8 cellular contexts compared by ENCODE assay signal in the genomic region with DNA sequence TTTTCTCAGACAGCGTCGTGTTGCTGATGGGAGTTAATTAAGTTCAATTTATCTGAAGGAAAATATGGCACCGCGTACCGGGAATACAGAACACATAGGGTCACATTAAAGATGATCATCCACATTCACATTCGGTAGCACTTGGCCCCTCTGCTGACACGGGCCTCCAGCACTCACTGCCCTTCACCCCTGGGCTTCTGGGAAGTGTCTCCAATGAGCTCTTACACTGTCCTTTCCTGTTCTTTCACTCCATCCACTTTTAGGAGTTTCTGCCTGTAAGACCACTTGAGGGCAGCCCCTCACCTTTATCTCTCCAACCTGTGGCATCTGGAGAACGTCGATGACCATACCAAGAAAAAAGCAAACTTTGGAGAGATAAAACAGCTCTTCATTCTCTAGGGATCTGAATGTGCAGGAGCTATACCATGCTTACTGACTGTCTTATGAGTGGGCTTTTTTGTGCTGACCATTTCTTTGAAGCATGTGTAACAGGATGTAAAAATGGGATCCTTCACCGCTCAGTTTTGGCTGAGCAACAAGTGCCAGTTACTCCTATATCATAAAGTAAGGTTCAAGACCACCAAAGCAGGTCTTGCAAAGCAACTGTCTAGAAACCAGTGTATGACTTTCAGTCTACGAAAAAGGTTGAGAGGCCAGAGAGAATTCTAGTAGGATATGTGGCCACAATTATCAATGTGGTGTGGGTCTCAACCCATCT. TPM values are rescaled to one million over a fixed set of nuclear protein-coding genes. Genes with fewer than 3 reads are reported as not detected.
DNase-seq lines count a peak whose midpoint lies in the region; ATAC-seq and TF ChIP-seq lines count a peak whose summit lies in the region.

No MANE protein-coding gene starts in this region.

- H3K36me3 Mint-ChIP-seq in activated naive CD8-positive, alpha-beta T cell: no peaks in the 10 kb centered on the region

- no peak for TF ChIP-seq CTCF in HL-60 (IDR thresholded peaks at IDR 0.05; ENCODE audit: insufficient read depth, low read length)
- TF ChIP-seq CTCF in kidney epithelial cell (IDR thresholded peaks at IDR 0.05; ENCODE audit: insufficient read depth, low read length, poor library complexity, severe bottlenecking): no peak

- peak overlapping the region; percentile 96 for H3K4me3 Mint-ChIP-seq in activated naive CD8-positive, alpha-beta T cell

- H3K9ac ChIP-seq in BLaER1 treated with 17β-estradiol and CSF1 and Interleukin-3, amounts not matched to agents 10 nM and 100 nM: peak overlapping the region; percentile 68 to 86 (median 83)

- H3K4me1 ChIP-seq in BLaER1 treated with 17β-estradiol and CSF1 and Interleukin-3, amounts not matched to agents 10 nM and 100 nM: peaks cover 16 to 27% (median 22%) of the 10 kb centered on the region in 10 experiments

- DNase-seq in HL-60 (ENCODE audit: low read depth in 1 of 2, low spot score in 1 of 2) (no peak), kidney epithelial cell (ENCODE audit: low read depth) (no peak), substantia nigra (lab: John Stamatoyannopoulos, UW) (peak in 1 of 49 donors; percentile 22), RPMI8226 (no peak)

- H3K4me1 Mint-ChIP-seq in activated naive CD8-positive, alpha-beta T cell (ENCODE audit: low read depth): peaks cover 33% of the 10 kb centered on the region

- H3K4me2 ChIP-seq in BLaER1 treated with 17β-estradiol and CSF1 and Interleukin-3, amounts not matched to agents 10 nM and 100 nM: peak overlapping the region; percentile 81 to 95 (median 92)

- H3K27me3 ChIP-seq in BLaER1 treated with 17β-estradiol and CSF1 and Interleukin-3, amounts not matched to agents 10 nM and 100 nM: no peaks in the 10 kb centered on the region
- H3K27me3 ChIP-seq in HL-60 (ENCODE audit: insufficient read depth, poor library complexity, severe bottlenecking) (no peaks in the 10 kb centered on the region), kidney epithelial cell (ENCODE audit: control insufficient read depth, insufficient read depth, low read length) (no peaks in the 10 kb centered on the region)

- peak overlapping the region; percentile 97 for H3K27ac Mint-ChIP-seq in activated naive CD8-positive, alpha-beta T cell

- H3K9me3 Mint-ChIP-seq in activated naive CD8-positive, alpha-beta T cell (ENCODE audit: low read depth): no peaks in the 10 kb centered on the region

- no peaks in the 10 kb centered on the region for H3K36me3 ChIP-seq in BLaER1 treated with 17β-estradiol and CSF1 and Interleukin-3, amounts not matched to agents 10 nM and 100 nM
- no peaks in the 10 kb centered on the region for H3K36me3 ChIP-seq in kidney epithelial cell (ENCODE audit: control insufficient read depth, insufficient read depth, low read length)

- H3K27me3 Mint-ChIP-seq in activated naive CD8-positive, alpha-beta T cell: no peaks in the 10 kb centered on the region

- peak overlapping the region; percentile 61 to 84 (median 72) for H3K27ac ChIP-seq in BLaER1 treated with 17β-estradiol and CSF1 and Interleukin-3, amounts not matched to agents 10 nM and 100 nM
- peak overlapping the region; percentile 60; the same call in 1 of the 2 replicates for H3K27ac ChIP-seq in HL-60 (replicated peaks)
- peak overlapping the region; percentile 85 for H3K27ac ChIP-seq in substantia nigra (ENCODE audit: low read depth, low read length, poor library complexity, severe bottlenecking)

- no peak for ATAC-seq in GM19452 (IDR thresholded peaks at IDR 0.05; ENCODE audit: unreplicated experiment)
- ATAC-seq in GM19397 (IDR thresholded peaks at IDR 0.05; ENCODE audit: unreplicated experiment): no peak

- H3K4me3 ChIP-seq in BLaER1 treated with 17β-estradiol and CSF1 and Interleukin-3, amounts not matched to agents 10 nM and 100 nM: peak overlapping the region; percentile 73 to 87 (median 78)
- peak overlapping the region; percentile 61 for H3K4me3 ChIP-seq in HL-60 (replicated peaks; ENCODE audit: insufficient read depth, low read length)
- H3K4me3 ChIP-seq in kidney epithelial cell (ENCODE audit: low read depth, low read length): peak overlapping the region; percentile 57

- H3K9me3 ChIP-seq in BLaER1 treated with 17β-estradiol and CSF1 and Interleukin-3, amounts not matched to agents 10 nM and 100 nM (replicated peaks in 1 of 11): no peaks in the 10 kb centered on the region

- H4K20me1 ChIP-seq in BLaER1 treated with 17β-estradiol and CSF1 and Interleukin-3, amounts not matched to agents 10 nM and 100 nM: peaks cover 0 to 20% (median 0%) of the 10 kb centered on the region in 11 experiments; a peak in 1 of 22 replicates

RNA-seq across cellular contexts. Expression of a gene that starts 1.1 kb away (rescaled TPM):
- total RNA-seq in kidney epithelial cell: 20.5 and 27.0 TPM in 2 replicates

RNA-seq across cellular contexts. Expression of a gene that starts 32.1 kb away (rescaled TPM):
- 0.07 and 0.38 TPM in 2 replicates for total RNA-seq in kidney epithelial cell
